Comparison of ENCODE assay signal across 8 cellular contexts in genomic region chr11:46489668-46490560, GRCh38.
DNase-seq lines count a peak whose midpoint lies in the region; ATAC-seq and TF ChIP-seq lines count a peak whose summit lies in the region.

No MANE protein-coding gene starts in this region.

- WGBS in lung, 2 donors: 71 to 77% methylated on average over 6 of the region's 6 CpGs

- DNase-seq in activated gamma-delta T cell treated with Interleukin-2 at 50 U/mL for 16 hours (peak; percentile 18), activated gamma-delta T cell (lab: John Stamatoyannopoulos, UW) (no peak), LNCaP clone FGC (ENCODE audit: low read depth) (no peak), SHP77 treated with DMSO at 0.1 percent for 48 hours (lab: John Stamatoyannopoulos, UW) (peak; percentile 54), cardiac fibroblast (ENCODE audit: low read depth in 2 of 2) (peak; percentile 65 to 69), lung (ENCODE audit: low spot score) (no peak), dedifferentiated amniotic fluid mesenchymal stem cell (ENCODE audit: extremely low spot score) (no peak), NCI-H187 (lab: John Stamatoyannopoulos, UW) (no peak)

- no peak overlapping the region for H3K4me3 ChIP-seq in LNCaP clone FGC (ENCODE audit: low read depth, low read length)
- no peak overlapping the region for H3K4me3 ChIP-seq in cardiac fibroblast (replicated peaks in 1 of 2; ENCODE audit: low read depth in 2 of 2, low read length in 2 of 2)
- H3K4me3 ChIP-seq in lung: no peak overlapping the region

- H3K36me3 ChIP-seq in lung (ENCODE audit: control insufficient read depth in 2 of 2, insufficient read depth in 2 of 2, low read length in 2 of 2): peaks cover 0 to 4% of the 10 kb centered on the region in 2 donors

- TF ChIP-seq CTCF in LNCaP clone FGC (IDR thresholded peaks at IDR 0.05; ENCODE audit: control insufficient read depth, extremely low read depth, insufficient read depth) (peak; percentile 53), cardiac fibroblast (IDR thresholded peaks at IDR 0.05; ENCODE audit: low read depth, low read length) (peak; percentile 72), lung (IDR thresholded peaks at IDR 0.05; ENCODE audit: control extremely low read depth, extremely low read depth) (peak; percentile 30)

- no peaks in the 10 kb centered on the region for H3K9me3 ChIP-seq in lung (ENCODE audit: control insufficient read depth in 2 of 2, insufficient read depth in 1 of 2, low read length in 1 of 2)

- H3K27ac ChIP-seq in lung (ENCODE audit: low read depth in 1 of 2, low read length in 1 of 2): no peak overlapping the region

- no peaks in the 10 kb centered on the region for H3K27me3 ChIP-seq in lung (ENCODE audit: control insufficient read depth, insufficient read depth)

- peaks cover 2 to 8% of the 10 kb centered on the region in 2 donors for H3K4me1 ChIP-seq in lung (ENCODE audit: control insufficient read depth in 2 of 2, insufficient read depth in 2 of 2, low read length in 2 of 2)

- no peak for ATAC-seq in lung (ENCODE audit: insufficient read depth, low FRiP score)

Comparison
In these comparisons a context has a peak if more than half of its experiments do, and no peak if none do; other contexts are left out.
1. DNase-seq: peak in activated gamma-delta T cell treated with Interleukin-2 at 50 U/mL for 16 hours (single experiment), SHP77 treated with DMSO at 0.1 percent for 48 hours (single experiment) and cardiac fibroblast (2 of 2); none in activated gamma-delta T cell (single experiment), LNCaP clone FGC (single experiment), lung (single experiment), dedifferentiated amniotic fluid mesenchymal stem cell (single experiment) and NCI-H187 (0 of 2).
2. Peak in every context shown above with its lines, with median percentiles within 50 percentile points of each other: CTCF ChIP-seq.